2 cellular contexts compared by ENCODE assay signal in genomic region chr6:139303176-139303575, GRCh38.
TF ChIP-seq lines count a peak whose summit lies in the region.

No MANE protein-coding gene starts in this region.

TF ChIP-seq in HCT116, 20 proteins besides CTCF, POLR2A, EP300 and RAD21:
- TF ChIP-seq JUND (IDR thresholded peaks at IDR 0.05) (no peak), EZH2 (IDR thresholded peaks at IDR 0.05) (no peak), ATF3 (IDR thresholded peaks at IDR 0.05) (no peak), MAX (IDR thresholded peaks at IDR 0.05) (no peak), POLR2AphosphoS5 (IDR thresholded peaks at IDR 0.05; ENCODE audit: low read depth, low read length) (no peak), YY1 (IDR thresholded peaks at IDR 0.05; ENCODE audit: extremely low read depth, insufficient replicate concordance, low read depth, low read length) (no peak), ZFX (IDR thresholded peaks at IDR 0.05) (no peak)

TF ChIP-seq in endothelial cell of umbilical vein, 7 proteins besides CTCF, POLR2A, EP300 and RAD21:
- TF ChIP-seq EZH2 (IDR thresholded peaks at IDR 0.05; ENCODE audit: borderline replicate concordance, low read depth, low read length, severe bottlenecking) (no peak), JUN (IDR thresholded peaks at IDR 0.05; ENCODE audit: borderline replicate concordance, insufficient read depth, insufficient read length, low read depth) (no peak), MYC (IDR thresholded peaks at IDR 0.05; ENCODE audit: low read depth, low read length) (no peak)
